1 cellular context compared by ENCODE assay signal in the genomic region with DNA sequence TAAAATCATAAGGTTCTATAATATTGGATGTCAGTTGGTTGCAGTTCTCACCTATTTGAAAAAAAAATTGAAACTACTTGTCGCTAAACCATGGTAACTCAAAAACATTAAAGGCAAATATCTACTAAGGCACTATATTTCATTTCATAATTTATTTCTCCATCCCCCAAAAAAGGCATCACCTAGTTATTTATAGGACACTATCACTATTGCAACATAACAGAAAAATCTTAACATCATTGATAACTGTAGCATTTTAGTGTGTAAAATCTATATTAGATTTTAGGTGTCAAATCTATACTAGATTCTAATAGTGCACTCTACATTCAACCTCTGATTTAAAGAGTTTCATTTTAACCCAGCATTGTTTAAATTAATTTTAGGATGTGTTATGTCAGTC.
TF ChIP-seq lines count a peak whose summit lies in the region.

No MANE protein-coding gene starts in this region.

TF ChIP-seq in endothelial cell of umbilical vein, 7 proteins besides CTCF, POLR2A, EP300 and RAD21:
- TF ChIP-seq, protein P1, sequence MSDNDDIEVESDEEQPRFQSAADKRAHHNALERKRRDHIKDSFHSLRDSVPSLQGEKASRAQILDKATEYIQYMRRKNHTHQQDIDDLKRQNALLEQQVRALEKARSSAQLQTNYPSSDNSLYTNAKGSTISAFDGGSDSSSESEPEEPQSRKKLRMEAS (IDR thresholded peaks at IDR 0.05; ENCODE audit: insufficient read depth, insufficient read length) = no peak
- TF ChIP-seq MYC (IDR thresholded peaks at IDR 0.05; ENCODE audit: low read depth, low read length) (no peak), FOS (IDR thresholded peaks at IDR 0.05; ENCODE audit: borderline replicate concordance, insufficient read depth, low read length) (no peak), JUN (IDR thresholded peaks at IDR 0.05; ENCODE audit: borderline replicate concordance, insufficient read depth, insufficient read length, low read depth) (no peak), POLR2AphosphoS5 (IDR thresholded peaks at IDR 0.05; ENCODE audit: insufficient read depth, low read depth, low read length) (no peak), EZH2 (IDR thresholded peaks at IDR 0.05; ENCODE audit: borderline replicate concordance, low read depth, low read length, severe bottlenecking) (no peak), GATA2 (IDR thresholded peaks at IDR 0.05; ENCODE audit: insufficient read depth, insufficient read length, low read depth, low read length) (no peak)
